In genomic region chr11:114774599-114775365, GRCh38 we compare ENCODE assay signal across 9 cellular contexts.
DNase-seq lines count a peak whose midpoint lies in the region; ATAC-seq and TF ChIP-seq lines count a peak whose summit lies in the region.
"Had no signal": no experiment of that assay in that cellular context is flagged by ENCODE, and none has a peak within 500 bp of the region (broad histone marks: within the 10 kb centered on the region; RNA-seq: fewer than 3 reads in every experiment).

No MANE protein-coding gene starts in this region.

- TF ChIP-seq POLR2A in suprapubic skin (IDR thresholded peaks at IDR 0.05): no peak

- peak; percentile 9 for DNase-seq in DND-41
- DNase-seq in HT-29 (ENCODE audit: low spot score): peak; percentile 81
- DNase-seq in NOMO-1 treated with DMSO at 0.1 percent for 48 hours (lab: John Stamatoyannopoulos, UW; ENCODE audit: unreplicated experiment): peak; percentile 0
- DNase-seq in endodermal cell: peak; percentile 94
- DNase-seq in myocyte (ENCODE audit: low read depth): peak; percentile 10
- DNase-seq in CD4-positive, alpha-beta memory T cell: no peak
- DNase-seq in suprapubic skin (ENCODE audit: low spot score in 2 of 2): no peak
- DNase-seq: activated B cell treated with CpG ODN at 0.5 μM for 24 hours had no signal

- peaks cover 60% of the 10 kb centered on the region for H3K27me3 Mint-ChIP-seq in endodermal cell (ENCODE audit: insufficient read depth)
- H3K27me3 Mint-ChIP-seq in CD4-positive, alpha-beta memory T cell: peaks cover 5 to 12% of the 10 kb centered on the region in 2 donors

- H3K9me3 ChIP-seq in DND-41 (ENCODE audit: insufficient read depth, low read length, severe bottlenecking) (no peaks in the 10 kb centered on the region), endodermal cell (ENCODE audit: control insufficient read depth, low read length) (no peaks in the 10 kb centered on the region), suprapubic skin (no peaks in the 10 kb centered on the region)
- no peaks in the 10 kb centered on the region for H3K9me3 ChIP-seq in CD4-positive, alpha-beta memory T cell (ENCODE audit: control insufficient read depth in 1 of 2, low read length in 2 of 2)

- H3K27me3 ChIP-seq in DND-41 (ENCODE audit: insufficient read depth, low read length, poor library complexity) (no peaks in the 10 kb centered on the region), endodermal cell (ENCODE audit: control insufficient read depth, insufficient read depth, low read length, poor library complexity, severe bottlenecking) (peaks cover 35% of the 10 kb centered on the region), suprapubic skin (peaks cover 20% of the 10 kb centered on the region)
- H3K27me3 ChIP-seq in CD4-positive, alpha-beta memory T cell (ENCODE audit: insufficient read depth, low read length): no peaks in the 10 kb centered on the region

- no peak overlapping the region for H3K27ac ChIP-seq in DND-41 (ENCODE audit: low read length)
- H3K27ac ChIP-seq in endodermal cell (ENCODE audit: low read depth, low read length): no peak overlapping the region
- H3K27ac ChIP-seq in CD4-positive, alpha-beta memory T cell (ENCODE audit: low read depth, low read length): no peak overlapping the region
- H3K27ac ChIP-seq in suprapubic skin: no peak overlapping the region

- WGBS in endodermal cell (ENCODE audit: insufficient coverage in 1 of 2, insufficient read length in 1 of 2), 2 experiments: 58 to 68% methylated on average over 14 to 19 of the region's 19 CpGs
- WGBS in suprapubic skin: 46% methylated on average over 15 of the region's 19 CpGs

- H3K4me3 Mint-ChIP-seq in endodermal cell: no peak overlapping the region
- H3K4me3 Mint-ChIP-seq in CD4-positive, alpha-beta memory T cell: no peak overlapping the region
- H3K4me3 Mint-ChIP-seq: activated B cell treated with CpG ODN at 0.5 μM for 24 hours had no signal

- H3K4me3 ChIP-seq in DND-41 (ENCODE audit: low read depth in 1 of 2, low read length in 2 of 2): no peak overlapping the region
- no peak overlapping the region for H3K4me3 ChIP-seq in endodermal cell (ENCODE audit: low read length)
- no peak overlapping the region for H3K4me3 ChIP-seq in CD4-positive, alpha-beta memory T cell (ENCODE audit: low read length in 2 of 2)
- no peak overlapping the region for H3K4me3 ChIP-seq in suprapubic skin

- peaks cover 5% of the 10 kb centered on the region for H3K9me3 Mint-ChIP-seq in endodermal cell
- no peaks in the 10 kb centered on the region for H3K9me3 Mint-ChIP-seq in CD4-positive, alpha-beta memory T cell
- H3K9me3 Mint-ChIP-seq: activated B cell treated with CpG ODN at 0.5 μM for 24 hours had no signal

- CTCF ChIA-PET in CD4-positive, alpha-beta memory T cell (lab: Charles Lee; ENCODE audit: partially characterized antibody): no interaction called here

- intact Hi-C loops in CD4-positive, alpha-beta memory T cell (cut with micrococcal nuclease): no loop called here

- no peak overlapping the region for H3K27ac Mint-ChIP-seq in endodermal cell
- H3K27ac Mint-ChIP-seq in CD4-positive, alpha-beta memory T cell: no peak overlapping the region
- H3K27ac Mint-ChIP-seq: activated B cell treated with CpG ODN at 0.5 μM for 24 hours had no signal

- peak; percentile 62 for TF ChIP-seq CTCF in DND-41 (IDR thresholded peaks at IDR 0.05; ENCODE audit: borderline replicate concordance, extremely low read depth, low read length, poor library complexity, severe bottlenecking)
- TF ChIP-seq CTCF in endodermal cell (conservative IDR thresholded peaks at IDR 0.05): peak; percentile 98
- peak in 1 of 2 donors; percentile 36 for TF ChIP-seq CTCF in suprapubic skin (IDR thresholded peaks at IDR 0.05)

- H3K36me3 Mint-ChIP-seq in endodermal cell (ENCODE audit: low read depth): no peaks in the 10 kb centered on the region
- H3K36me3 Mint-ChIP-seq in CD4-positive, alpha-beta memory T cell: no peaks in the 10 kb centered on the region

- TF ChIP-seq EP300 in suprapubic skin (IDR thresholded peaks at IDR 0.05): no peak

- H3K36me3 ChIP-seq in DND-41 (ENCODE audit: insufficient read depth, low read length) (no peaks in the 10 kb centered on the region), endodermal cell (ENCODE audit: control insufficient read depth, insufficient read depth, low read length) (no peaks in the 10 kb centered on the region), suprapubic skin (no peaks in the 10 kb centered on the region)
- no peaks in the 10 kb centered on the region for H3K36me3 ChIP-seq in CD4-positive, alpha-beta memory T cell (ENCODE audit: insufficient read depth, low read length)

- H3K4me2 ChIP-seq in DND-41 (ENCODE audit: insufficient read depth, low read length): no peak overlapping the region

- H3K9ac ChIP-seq in DND-41 (ENCODE audit: low read depth, low read length) (no peak overlapping the region), endodermal cell (ENCODE audit: extremely low read depth, low read length, poor library complexity, severe bottlenecking) (no peak overlapping the region)

- H3K79me2 ChIP-seq in DND-41 (ENCODE audit: insufficient read depth, low read length): no peaks in the 10 kb centered on the region

- POLR2A ChIA-PET in CD4-positive, alpha-beta memory T cell (lab: Charles Lee; ENCODE audit: partially characterized antibody): no interaction called here

- no peaks in the 10 kb centered on the region for H3K4me1 ChIP-seq in DND-41 (ENCODE audit: insufficient read depth, low read length)
- peaks cover 13% of the 10 kb centered on the region for H3K4me1 ChIP-seq in endodermal cell (ENCODE audit: control insufficient read depth, insufficient read depth, low read length)
- no peaks in the 10 kb centered on the region for H3K4me1 ChIP-seq in CD4-positive, alpha-beta memory T cell (ENCODE audit: insufficient read depth, low read length)
- H3K4me1 ChIP-seq in suprapubic skin: no peaks in the 10 kb centered on the region

- ATAC-seq in DND-41 (ENCODE audit: insufficient read depth, low read depth) (no peak), HG03280 (IDR thresholded peaks at IDR 0.05; ENCODE audit: unreplicated experiment) (no peak)

- H4K20me1 ChIP-seq in DND-41 (ENCODE audit: insufficient read depth, low read length): no peaks in the 10 kb centered on the region

- no peak overlapping the region for H2AFZ ChIP-seq in DND-41 (ENCODE audit: low read depth, low read length)

- peaks cover 38% of the 10 kb centered on the region for H3K4me1 Mint-ChIP-seq in endodermal cell
- H3K4me1 Mint-ChIP-seq in CD4-positive, alpha-beta memory T cell: no peaks in the 10 kb centered on the region
- H3K4me1 Mint-ChIP-seq: activated B cell treated with CpG ODN at 0.5 μM for 24 hours had no signal

Comparison
In these comparisons a context has a peak if more than half of its experiments do, and no peak if none do; other contexts are left out.
1. DNase-seq: peak in DND-41 (single experiment), HT-29 (single experiment), NOMO-1 treated with DMSO at 0.1 percent for 48 hours (single experiment), endodermal cell (single experiment) and myocyte (single experiment); none in CD4-positive, alpha-beta memory T cell (0 of 5) and suprapubic skin (0 of 2).